In the genomic region with DNA sequence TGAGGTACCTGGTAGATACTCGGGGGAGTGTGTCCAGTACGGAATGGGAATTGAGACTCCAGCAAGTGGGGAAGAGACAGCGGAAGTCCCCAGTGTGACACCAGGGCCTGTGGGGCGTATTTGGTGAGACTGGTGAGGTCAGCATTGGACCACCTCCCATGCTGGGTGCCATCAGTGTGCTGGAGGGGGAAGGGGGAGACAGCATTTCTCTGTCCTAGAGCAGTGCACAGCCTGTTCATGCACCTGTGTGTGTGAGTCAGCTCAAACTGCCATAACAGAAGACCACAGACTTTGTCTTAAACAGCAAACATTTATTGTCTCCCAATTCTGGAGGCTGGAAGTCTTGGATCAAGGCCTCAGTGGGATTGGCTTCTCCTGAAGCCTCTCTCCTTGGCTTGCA, we compare ENCODE assay signal across 20 cellular contexts.
"Had no signal": no experiment of that assay in that cellular context is flagged by ENCODE, and none has a peak within 500 bp of the region (broad histone marks: within the 10 kb centered on the region; RNA-seq: fewer than 3 reads in every experiment).

No MANE protein-coding gene starts in this region.

- H3K4me2 ChIP-seq: hepatocyte had no signal

- DNase-seq: effector memory CD8-positive, alpha-beta T cell; esophagus squamous epithelium; foreskin fibroblast; kidney; left colon; left ventricle myocardium superior; mesenchymal stem cell; naive thymus-derived CD4-positive, alpha-beta T cell; stimulated activated CD4-positive, alpha-beta T cell treated with anti-CD3 and anti-CD28 coated beads, Interleukin-4, amount 100 ng/mL, for 4 hours; stimulated activated naive B cell treated with anti-CD40 and anti-IgM and Interleukin-4, amounts not matched to agents 10 μg/mL and 1 μg/mL and 100 μg/mL, for 72 hours; stimulated activated naive CD8-positive, alpha-beta T cell treated with anti-CD3 and anti-CD28 coated beads, Interleukin-15, amount 100 ng/mL, for 72 hours; testis; upper lobe of right lung had no signal

- H3K36me3 ChIP-seq: esophagus squamous epithelium, gastroesophageal sphincter, upper lobe of right lung, vagina had no signal

- FAIRE-seq: kidney had no signal

- H3K4me1 ChIP-seq: esophagus squamous epithelium, testis, upper lobe of right lung, vagina had no signal

- H3K9me3 ChIP-seq: testis, vagina had no signal

- H3K4me3 ChIP-seq: esophagus squamous epithelium, gastroesophageal sphincter, hepatocyte, lung, skin epidermis, testis, tibial nerve, upper lobe of right lung, vagina had no signal

- H3K27me3 ChIP-seq: esophagus squamous epithelium, gastroesophageal sphincter, hepatocyte, testis, tibial nerve, upper lobe of right lung, vagina had no signal

- ATAC-seq: effector memory CD8-positive, alpha-beta T cell; gastroesophageal sphincter; left colon; left ventricle myocardium superior; naive thymus-derived CD4-positive, alpha-beta T cell; sciatic nerve; stimulated activated naive B cell treated with anti-CD40 and anti-IgM and Interleukin-4, amounts not matched to agents 10 μg/mL and 1 μg/mL and 100 μg/mL, for 72 hours; stimulated activated naive CD8-positive, alpha-beta T cell treated with anti-CD3 and anti-CD28 coated beads, Interleukin-15, amount 100 ng/mL, for 72 hours; upper lobe of right lung had no signal

- H3K79me2 ChIP-seq: hepatocyte had no signal

- H3K27ac ChIP-seq: esophagus squamous epithelium, gastroesophageal sphincter, hepatocyte, skin epidermis, testis, tibial nerve, upper lobe of right lung, vagina had no signal

- H2AFZ ChIP-seq: hepatocyte had no signal
